Comparison of ENCODE assay signal across 8 cellular contexts in genomic region chr12:66169221-66170170, GRCh38. TPM values are rescaled to one million over a fixed set of nuclear protein-coding genes. Genes with fewer than 3 reads are reported as not detected.
DNase-seq lines count a peak whose midpoint lies in the region; ATAC-seq and TF ChIP-seq lines count a peak whose summit lies in the region.

TMBIM4 (minus strand) TSS chr12:66169996; CDS start chr12:66169951, 45 bp downstream.

- H3K4me1 ChIP-seq in mammary epithelial cell (ENCODE audit: insufficient read depth, low read length) = peaks cover 3% of the 10 kb centered on the region

- H3K36me3 ChIP-seq in WERI-Rb-1 (no peaks in the 10 kb centered on the region; the same call in 1 of the 2 replicates), mammary epithelial cell (ENCODE audit: insufficient read depth, low read length) (no peaks in the 10 kb centered on the region)

- peak; percentile 93 for ATAC-seq in GM18907 (IDR thresholded peaks at IDR 0.05; ENCODE audit: unreplicated experiment)
- peak; percentile 86 for ATAC-seq in HG03159 (IDR thresholded peaks at IDR 0.05; ENCODE audit: unreplicated experiment)

- peak within 1 kb of the TSS; percentile 95 for H2AFZ ChIP-seq in mammary epithelial cell (ENCODE audit: low read depth, low read length)

- H3K9me3 ChIP-seq in WERI-Rb-1 (ENCODE audit: severe bottlenecking) = no peaks in the 10 kb centered on the region
- peaks cover 3% of the 10 kb centered on the region for H3K9me3 ChIP-seq in mammary epithelial cell (replicated peaks; ENCODE audit: insufficient read depth, low read length)

- in situ Hi-C loops in mammary epithelial cell (cut with MboI; ENCODE audit: low sequenced_read_pairs in 2 of 2) = no loop called here

- H3K27ac ChIP-seq in WERI-Rb-1 (peak within 1 kb of the TSS; percentile 93), mammary epithelial cell (ENCODE audit: insufficient read depth, low read depth, low read length) (peak within 1 kb of the TSS; percentile 90)

- CTCF ChIA-PET in mammary epithelial cell (lab: Charles Lee; ENCODE audit: low non-redundant PET) = interaction anchor here (0.6 to 0.9 kb wide), 7 partner anchors 8 to 660 kb away, joined by 3 to 6 read pairs (median 5); partner anchors contain the start of gene HELB

- whole genome bisulfite sequencing in mammary epithelial cell (ENCODE audit: low coverage, missing lambda C conversion rate) = 1% methylated on average over 20 of the region's 67 CpGs

- H3K4me3 ChIP-seq in WERI-Rb-1 (ENCODE audit: low read depth, low read length) (peak within 1 kb of the TSS; percentile 57), mammary epithelial cell (replicated peaks in 1 of 3; ENCODE audit: insufficient read depth in 1 of 3, low read depth in 2 of 3, low read length in 3 of 3) (peak within 1 kb of the TSS; percentile 85 to 97 (median 93))

- H3K27me3 ChIP-seq in WERI-Rb-1 (ENCODE audit: insufficient read depth, low read depth, severe bottlenecking) (no peaks in the 10 kb centered on the region), mammary epithelial cell (ENCODE audit: insufficient read depth, low read length) (no peaks in the 10 kb centered on the region)

- peak within 1 kb of the TSS; percentile 86 for H3K4me2 ChIP-seq in mammary epithelial cell (ENCODE audit: insufficient read depth, low read depth, low read length)

- dilution Hi-C loops in mammary epithelial cell (cut with HindIII; ENCODE audit: low sequenced_read_pairs) = no loop called here

- H3K9ac ChIP-seq in mammary epithelial cell (ENCODE audit: insufficient read depth, low read length) = peak within 1 kb of the TSS; percentile 86

- DNase-seq in AG08396 (ENCODE audit: low spot score) (peak; percentile 91), NCI-H2227 (lab: John Stamatoyannopoulos, UW; ENCODE audit: unreplicated experiment) (peak; percentile 89), WERI-Rb-1 (peak; percentile 93), mammary epithelial cell (peak; percentile 92), iPS-NIHi7 (ENCODE audit: extremely low spot score) (peak; percentile 92), smooth muscle cell of the brain vasculature (ENCODE audit: low read depth, low spot score) (peak; percentile 76)

- H3K79me2 ChIP-seq in mammary epithelial cell (ENCODE audit: insufficient read depth, low read length) = peaks cover 45% of the 10 kb centered on the region

- no peaks in the 10 kb centered on the region for H4K20me1 ChIP-seq in mammary epithelial cell (ENCODE audit: insufficient read depth, low read length)

- intact Hi-C loops in mammary epithelial cell (cut with micrococcal nuclease) = loop anchor here (1.0 to 5.0 kb wide), 2 partner anchors 30 to 68 kb away; no protein-coding TSS in a partner anchor

- TSS peak; percentile 69 for BruUV-seq in mammary epithelial cell (replicated peaks; lab: Mats Ljungman, UMichigan)

- TF ChIP-seq CTCF in WERI-Rb-1 (IDR thresholded peaks at IDR 0.05; ENCODE audit: low read depth, low read length) (peak; percentile 43), mammary epithelial cell (conservative IDR thresholded peaks at IDR 0.05 in 1 of 2, IDR thresholded peaks at IDR 0.05 in 1 of 2; ENCODE audit: extremely low read depth in 1 of 2, insufficient read depth in 1 of 2, low read depth in 1 of 2, low read length in 2 of 2) (peak; percentile 28 to 54)

RNA-seq across cellular contexts. Expression of gene TMBIM4, which starts in this region (rescaled TPM):
- 10 to 100 TPM; 57.7 to 76.2 TPM for total RNA-seq in mammary epithelial cell
- polyA plus RNA-seq in mammary epithelial cell = 67.6 TPM
- 12.6 TPM for polyA minus RNA-seq in mammary epithelial cell

Comparison
In these comparisons a context has a peak if more than half of its experiments do, and no peak if none do; other contexts are left out.
1. Peak in every context shown above with its lines: DNase-seq, ATAC-seq, H3K4me3 ChIP-seq and H3K27ac ChIP-seq.